In genomic region chr5:1884638-1885475, GRCh38 we compare ENCODE assay signal across 20 cellular contexts. TPM values are rescaled to one million over a fixed set of nuclear protein-coding genes. Genes with fewer than 3 reads are reported as not detected.
A peak's percentile ranks its signal among the peaks of the same experiment; 100 is the strongest.
DNase-seq lines count a peak whose midpoint lies in the region; ATAC-seq and TF ChIP-seq lines count a peak whose summit lies in the region.
"Had no signal": no experiment of that assay in that cellular context is flagged by ENCODE, and none has a peak within 500 bp of the region (broad histone marks: within the 10 kb centered on the region; RNA-seq: fewer than 3 reads in every experiment).

No MANE protein-coding gene starts in this region.

- H3K4me1 Mint-ChIP-seq in T-helper 2 cell treated with Interferon-gamma antibody and Interleukin-4, amounts not matched to agents 5 μg/mL and 100 μg/mL, for 36 hours (ENCODE audit: low read depth): no peaks in the 10 kb centered on the region
- H3K4me1 Mint-ChIP-seq in T-helper 17 cell: peaks cover 14% of the 10 kb centered on the region

- H3K4me3 ChIP-seq in hepatocyte (no peak overlapping the region), skin epidermis (peak overlapping the region; percentile 24 to 59 (median 39)), foreskin fibroblast (ENCODE audit: low read depth in 1 of 2, low read length in 2 of 2) (no peak overlapping the region)
- H3K4me3 ChIP-seq: Peyer's patch, tibial artery had no signal

- no peak for ATAC-seq in T-helper 17 cell

- peaks cover 16% of the 10 kb centered on the region for H3K4me1 ChIP-seq in hepatocyte (ENCODE audit: insufficient read depth)

- no peaks in the 10 kb centered on the region for H3K9me3 Mint-ChIP-seq in T-helper 2 cell treated with Interferon-gamma antibody and Interleukin-4, amounts not matched to agents 5 μg/mL and 100 μg/mL, for 36 hours
- H3K9me3 Mint-ChIP-seq: activated naive CD4-positive, alpha-beta T cell treated with anti-CD3 and anti-CD28 coated beads for 36 hours had no signal

- DNase-seq in T-helper 2 cell treated with Interferon-gamma antibody and Interleukin-4, amounts not matched to agents 5 μg/mL and 100 μg/mL, for 36 hours (ENCODE audit: low spot score): no peak
- no peak for DNase-seq in T-helper 2 cell
- no peak for DNase-seq in T-helper 17 cell
- no peak for DNase-seq in hepatocyte (ENCODE audit: low spot score)
- no peak for DNase-seq in ecto neural progenitor cell (ENCODE audit: low spot score)
- DNase-seq in NCI-H1105 (lab: John Stamatoyannopoulos, UW): no peak
- DNase-seq in foreskin fibroblast: no peak
- DNase-seq: activated CD4-positive, CD25-positive, alpha-beta regulatory T cell treated with anti-CD3 and anti-CD28 coated beads, Interleukin-2, amount 50 U/mL, for 72 hours; activated CD8-positive, alpha-beta memory T cell treated with anti-CD3 and anti-CD28 coated beads, Interleukin-2, amount 50 U/mL, for 4 hours; activated naive CD4-positive, alpha-beta T cell treated with anti-CD3 and anti-CD28 coated beads for 36 hours; effector CD4-positive, alpha-beta T cell; NCI-H2081; NCI-H526 treated with DMSO at 0.1 percent for 48 hours; occipital lobe; Peyer's patch; stimulated activated CD4-positive, alpha-beta T cell treated with anti-CD3 and anti-CD28 coated beads, Interleukin-2, amount 100 ng/mL, for 48 hours; tibial artery had no signal

- WGBS in hepatocyte (ENCODE audit: low lambda C conversion rate, missing lambda C conversion rate): 8% methylated on average over 26 of the region's 29 CpGs

- no peaks in the 10 kb centered on the region for H3K9me3 ChIP-seq in T-helper 17 cell (ENCODE audit: control insufficient read depth, low read length, poor library complexity, severe bottlenecking)
- no peaks in the 10 kb centered on the region for H3K9me3 ChIP-seq in hepatocyte (ENCODE audit: low read depth)
- H3K9me3 ChIP-seq: A549, tibial artery had no signal

- no peak overlapping the region for H3K27ac ChIP-seq in hepatocyte
- peak overlapping the region in 19 of 21 experiments; percentile 10 to 91 (median 79) for H3K27ac ChIP-seq in skin epidermis
- H3K27ac ChIP-seq: A549, Peyer's patch, tibial artery had no signal

- peak overlapping the region; percentile 11 for H3K27ac Mint-ChIP-seq in T-helper 2 cell treated with Interferon-gamma antibody and Interleukin-4, amounts not matched to agents 5 μg/mL and 100 μg/mL, for 36 hours
- H3K27ac Mint-ChIP-seq in T-helper 17 cell: no peak overlapping the region
- H3K27ac Mint-ChIP-seq: activated naive CD4-positive, alpha-beta T cell treated with anti-CD3 and anti-CD28 coated beads for 36 hours had no signal

- H4K20me1 ChIP-seq in hepatocyte (ENCODE audit: insufficient read depth, poor library complexity, severe bottlenecking): peaks cover 2% of the 10 kb centered on the region

- H3K4me2 ChIP-seq in hepatocyte: peak overlapping the region; percentile 81

- H3K27me3 Mint-ChIP-seq in T-helper 2 cell treated with Interferon-gamma antibody and Interleukin-4, amounts not matched to agents 5 μg/mL and 100 μg/mL, for 36 hours (ENCODE audit: low read depth): peaks cover 55% of the 10 kb centered on the region
- peaks cover 48% of the 10 kb centered on the region for H3K27me3 Mint-ChIP-seq in T-helper 17 cell

- peaks cover 95% of the 10 kb centered on the region for H3K27me3 ChIP-seq in hepatocyte

- no peaks in the 10 kb centered on the region for H3K79me2 ChIP-seq in hepatocyte

- H3K36me3 Mint-ChIP-seq in T-helper 2 cell treated with Interferon-gamma antibody and Interleukin-4, amounts not matched to agents 5 μg/mL and 100 μg/mL, for 36 hours (ENCODE audit: low read depth): no peaks in the 10 kb centered on the region
- H3K36me3 Mint-ChIP-seq in T-helper 17 cell (ENCODE audit: low read depth): no peaks in the 10 kb centered on the region

- TF ChIP-seq CTCF in hepatocyte (IDR thresholded peaks at IDR 0.05; ENCODE audit: poor library complexity) (no peak), foreskin fibroblast (IDR thresholded peaks at IDR 0.05; ENCODE audit: low read depth, low read length) (no peak)

- H2AFZ ChIP-seq in hepatocyte: no peak overlapping the region

- no peak overlapping the region for H3K4me3 Mint-ChIP-seq in T-helper 2 cell treated with Interferon-gamma antibody and Interleukin-4, amounts not matched to agents 5 μg/mL and 100 μg/mL, for 36 hours
- peak overlapping the region; percentile 74 for H3K4me3 Mint-ChIP-seq in T-helper 17 cell
- H3K4me3 Mint-ChIP-seq: activated naive CD4-positive, alpha-beta T cell treated with anti-CD3 and anti-CD28 coated beads for 36 hours had no signal

- no peaks in the 10 kb centered on the region for H3K9me2 ChIP-seq in hepatocyte (replicated peaks; ENCODE audit: insufficient read depth)

- no peaks in the 10 kb centered on the region for H3K36me3 ChIP-seq in hepatocyte (replicated peaks; ENCODE audit: insufficient read depth, low read depth)
- H3K36me3 ChIP-seq: Peyer's patch, tibial artery had no signal

RNA-seq across cellular contexts. Expression of gene IRX4, which starts 2.1 kb away (rescaled TPM):
- total RNA-seq in T-helper 17 cell: not detected
- not detected in 2 replicates for total RNA-seq in hepatocyte
- polyA plus RNA-seq in hepatocyte: not detected in 2 replicates
- total RNA-seq: activated naive CD4-positive, alpha-beta T cell treated with anti-CD3 and anti-CD28 coated beads for 36 hours; mesenteric fat pad; occipital lobe; Peyer's patch had no signal

Comparison
In these comparisons a context has a peak if more than half of its experiments do, and no peak if none do; other contexts are left out.
1. H3K4me3 ChIP-seq: peak in skin epidermis (7 of 7); none in hepatocyte (single experiment) and foreskin fibroblast (0 of 2).